8 cellular contexts compared by ENCODE assay signal in the genomic region with DNA sequence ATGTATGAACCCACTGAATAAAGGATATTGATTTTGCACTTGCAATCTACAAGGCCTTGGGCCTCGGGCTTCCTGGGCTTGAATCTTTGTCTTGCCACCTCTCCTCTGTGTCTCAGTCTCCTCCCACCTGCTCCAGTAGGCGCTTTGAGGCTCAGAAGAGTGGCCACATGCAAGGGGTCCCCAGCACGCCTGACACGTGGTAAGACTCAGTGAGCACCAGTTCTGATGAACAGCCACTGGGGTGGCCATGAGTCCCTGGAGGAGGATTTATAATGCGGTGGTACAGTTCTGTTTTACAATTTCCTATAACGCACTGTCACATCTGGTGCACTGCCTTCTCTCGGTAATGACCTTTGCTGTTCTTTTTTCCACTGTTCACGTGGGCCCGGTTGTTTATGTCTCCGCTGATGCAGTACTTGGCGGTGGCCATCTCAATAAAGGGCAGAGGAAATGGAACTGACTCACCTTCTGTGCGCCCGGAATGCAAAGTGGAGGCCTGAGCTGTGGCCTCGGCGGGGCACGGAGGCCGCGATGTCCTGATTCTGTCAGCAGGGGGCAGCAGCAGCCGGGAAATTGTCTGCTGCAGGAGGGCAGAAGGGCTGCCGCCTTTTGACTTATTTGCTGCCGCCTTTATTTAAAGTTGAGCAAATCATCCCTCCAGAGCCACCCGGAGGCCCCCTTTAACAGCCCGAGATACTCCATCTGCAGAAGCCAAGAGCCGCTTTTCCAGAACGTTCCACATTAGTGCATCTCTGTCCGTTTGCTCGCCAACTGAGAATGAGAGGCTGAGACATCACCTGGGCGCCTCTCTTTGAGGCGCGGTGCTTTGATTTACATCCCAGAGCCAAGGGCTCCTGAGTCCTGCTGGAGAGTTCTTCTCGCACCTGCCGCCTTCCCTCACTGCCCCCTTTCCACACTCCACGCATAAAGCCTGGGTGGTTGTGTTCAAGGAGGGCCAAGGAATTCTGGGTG. TPM values are rescaled to one million over a fixed set of nuclear protein-coding genes. Genes with fewer than 3 reads are reported as not detected.
A peak's percentile ranks its signal among the peaks of the same experiment; 100 is the strongest.
DNase-seq lines count a peak whose midpoint lies in the region; ATAC-seq and TF ChIP-seq lines count a peak whose summit lies in the region.

No MANE protein-coding gene starts in this region.

- H3K9me3 Mint-ChIP-seq in activated T-cell treated with anti-CD3 and anti-CD28 coated beads, Interleukin-2, amount 50 U/mL, for 72 hours: no peaks in the 10 kb centered on the region
- peaks cover 7% of the 10 kb centered on the region for H3K9me3 Mint-ChIP-seq in nephron
- H3K9me3 Mint-ChIP-seq in stimulated activated memory B cell treated with anti-CD40 and anti-IgM and Interleukin-4, amounts not matched to agents 10 μg/mL and 1 μg/mL and 100 μg/mL, for 72 hours: no peaks in the 10 kb centered on the region

- peaks cover 0 to 5% (median 2%) of the 10 kb centered on the region in 4 donors for H3K4me1 ChIP-seq in Peyer's patch

- peaks cover 6% of the 10 kb centered on the region for H3K27me3 Mint-ChIP-seq in activated T-cell treated with anti-CD3 and anti-CD28 coated beads, Interleukin-2, amount 50 U/mL, for 72 hours (ENCODE audit: low read depth)
- H3K27me3 Mint-ChIP-seq in nephron (ENCODE audit: low read depth): peaks cover 54% of the 10 kb centered on the region
- peaks cover 25% of the 10 kb centered on the region for H3K27me3 Mint-ChIP-seq in stimulated activated memory B cell treated with anti-CD40 and anti-IgM and Interleukin-4, amounts not matched to agents 10 μg/mL and 1 μg/mL and 100 μg/mL, for 72 hours

- H3K4me1 Mint-ChIP-seq in activated T-cell treated with anti-CD3 and anti-CD28 coated beads, Interleukin-2, amount 50 U/mL, for 72 hours (ENCODE audit: low read depth): peaks cover 45% of the 10 kb centered on the region
- peaks cover 12% of the 10 kb centered on the region for H3K4me1 Mint-ChIP-seq in nephron
- H3K4me1 Mint-ChIP-seq in stimulated activated memory B cell treated with anti-CD40 and anti-IgM and Interleukin-4, amounts not matched to agents 10 μg/mL and 1 μg/mL and 100 μg/mL, for 72 hours: peaks cover 26% of the 10 kb centered on the region

- H3K9me3 ChIP-seq in Peyer's patch: no peaks in the 10 kb centered on the region

- peak overlapping the region; percentile 34 to 53 for H3K4me3 Mint-ChIP-seq in activated T-cell treated with anti-CD3 and anti-CD28 coated beads, Interleukin-2, amount 50 U/mL, for 72 hours
- no peak overlapping the region for H3K4me3 Mint-ChIP-seq in nephron
- H3K4me3 Mint-ChIP-seq in stimulated activated memory B cell treated with anti-CD40 and anti-IgM and Interleukin-4, amounts not matched to agents 10 μg/mL and 1 μg/mL and 100 μg/mL, for 72 hours: peak overlapping the region; percentile 46

- H3K27ac ChIP-seq in Peyer's patch: peak overlapping the region; percentile 31 to 64 (median 44)

- H3K36me3 Mint-ChIP-seq in activated T-cell treated with anti-CD3 and anti-CD28 coated beads, Interleukin-2, amount 50 U/mL, for 72 hours (ENCODE audit: insufficient read depth in 2 of 2): no peaks in the 10 kb centered on the region
- peaks cover 6% of the 10 kb centered on the region for H3K36me3 Mint-ChIP-seq in nephron (ENCODE audit: low read depth)
- no peaks in the 10 kb centered on the region for H3K36me3 Mint-ChIP-seq in stimulated activated memory B cell treated with anti-CD40 and anti-IgM and Interleukin-4, amounts not matched to agents 10 μg/mL and 1 μg/mL and 100 μg/mL, for 72 hours

- peak; percentile 68 for DNase-seq in SIG-M5 treated with dmso at 0.1 percent for 504 hours (lab: John Stamatoyannopoulos, UW; ENCODE audit: unreplicated experiment)
- no peak for DNase-seq in SIG-M5 (lab: John Stamatoyannopoulos, UW)
- DNase-seq in Peyer's patch: peak; percentile 80 to 94 (median 91)
- peak; percentile 90 to 95 for DNase-seq in activated T-cell treated with anti-CD3 and anti-CD28 coated beads, Interleukin-2, amount 50 U/mL, for 72 hours
- peak; percentile 89 for DNase-seq in fibroblast of mammary gland (ENCODE audit: low read depth)

- H3K36me3 ChIP-seq in Peyer's patch: no peaks in the 10 kb centered on the region

- peak overlapping the region; percentile 45 for H3K27ac Mint-ChIP-seq in activated T-cell treated with anti-CD3 and anti-CD28 coated beads, Interleukin-2, amount 50 U/mL, for 72 hours
- no peak overlapping the region for H3K27ac Mint-ChIP-seq in nephron
- peak overlapping the region; percentile 93 for H3K27ac Mint-ChIP-seq in stimulated activated memory B cell treated with anti-CD40 and anti-IgM and Interleukin-4, amounts not matched to agents 10 μg/mL and 1 μg/mL and 100 μg/mL, for 72 hours

- peak; percentile 93 to 95 (median 94) for TF ChIP-seq CTCF in Peyer's patch (IDR thresholded peaks at IDR 0.05)
- peak; percentile 78 for TF ChIP-seq CTCF in fibroblast of mammary gland (conservative IDR thresholded peaks at IDR 0.05; ENCODE audit: control insufficient read depth, insufficient read depth, low read depth, low read length)
- TF ChIP-seq CTCF in nephron (IDR thresholded peaks at IDR 0.05; ENCODE audit: unreplicated experiment in 3 of 3): peak; percentile 94 to 96 (median 94)

- peak; percentile 38 for ATAC-seq in HG03565 (IDR thresholded peaks at IDR 0.05; ENCODE audit: unreplicated experiment)
- ATAC-seq in activated T-cell treated with anti-CD3 and anti-CD28 coated beads, Interleukin-2, amount 50 U/mL, for 72 hours (replicated peaks in 1 of 2): peak; percentile 98 to 99
- peak; percentile 99 for ATAC-seq in stimulated activated memory B cell treated with anti-CD40 and anti-IgM and Interleukin-4, amounts not matched to agents 10 μg/mL and 1 μg/mL and 100 μg/mL, for 72 hours

- H3K27me3 ChIP-seq in Peyer's patch: no peaks in the 10 kb centered on the region

- TF ChIP-seq POLR2A in Peyer's patch (IDR thresholded peaks at IDR 0.05): no peak

- no peak overlapping the region for H3K4me3 ChIP-seq in Peyer's patch
- H3K4me3 ChIP-seq in fibroblast of mammary gland (ENCODE audit: control insufficient read depth, low read depth, low read length): no peak overlapping the region

RNA-seq across cellular contexts. Expression of a gene that starts 6.0 kb away (rescaled TPM):
- total RNA-seq in Peyer's patch: 10 to 100 TPM; 19.7 to 27.7 (median 22.8) TPM
- 10 to 100 TPM; 25.8 to 26.3 TPM for total RNA-seq in activated T-cell treated with anti-CD3 and anti-CD28 coated beads, Interleukin-2, amount 50 U/mL, for 72 hours

RNA-seq across cellular contexts. Expression of a gene that starts 34.9 kb away (rescaled TPM):
- not detected for total RNA-seq in Peyer's patch
- total RNA-seq in activated T-cell treated with anti-CD3 and anti-CD28 coated beads, Interleukin-2, amount 50 U/mL, for 72 hours: not detected

Comparison
In these comparisons a context has a peak if more than half of its experiments do, and no peak if none do; other contexts are left out.
1. ATAC-seq: peak in every context shown above with its lines; median percentile 99 in stimulated activated memory B cell treated with anti-CD40 and anti-IgM and Interleukin-4, amounts not matched to agents 10 μg/mL and 1 μg/mL and 100 μg/mL, for 72 hours; 98 in activated T-cell treated with anti-CD3 and anti-CD28 coated beads, Interleukin-2, amount 50 U/mL, for 72 hours; 38 in HG03565.
2. H3K27ac Mint-ChIP-seq: peak in activated T-cell treated with anti-CD3 and anti-CD28 coated beads, Interleukin-2, amount 50 U/mL, for 72 hours (single experiment) and stimulated activated memory B cell treated with anti-CD40 and anti-IgM and Interleukin-4, amounts not matched to agents 10 μg/mL and 1 μg/mL and 100 μg/mL, for 72 hours (single experiment); none in nephron (0 of 3).
3. H3K4me3 Mint-ChIP-seq: peak in activated T-cell treated with anti-CD3 and anti-CD28 coated beads, Interleukin-2, amount 50 U/mL, for 72 hours (2 of 2) and stimulated activated memory B cell treated with anti-CD40 and anti-IgM and Interleukin-4, amounts not matched to agents 10 μg/mL and 1 μg/mL and 100 μg/mL, for 72 hours (single experiment); none in nephron (0 of 3).
4. Peak in every context shown above with its lines, with median percentiles within 50 percentile points of each other: CTCF ChIP-seq.